8 cellular contexts compared by ENCODE assay signal in the genomic region with DNA sequence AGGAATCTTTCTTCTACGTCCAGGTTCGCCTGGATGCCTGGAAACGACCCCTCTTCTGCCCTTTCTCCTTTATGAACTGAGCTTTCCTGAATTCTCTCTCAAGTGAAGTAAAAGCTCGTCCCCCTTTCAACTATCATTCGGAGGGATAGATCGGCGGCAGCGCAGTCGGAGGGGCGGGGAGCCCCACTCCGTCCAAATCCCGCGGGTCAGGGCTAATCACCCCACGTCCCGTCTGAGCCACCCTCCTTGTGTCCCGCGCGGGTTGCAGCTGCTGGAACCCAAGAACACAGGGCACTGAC. TPM values are rescaled to one million over a fixed set of nuclear protein-coding genes. Genes with fewer than 3 reads are reported as not detected.
DNase-seq lines count a peak whose midpoint lies in the region; TF ChIP-seq lines count a peak whose summit lies in the region.

No MANE protein-coding gene starts in this region.

- peak overlapping the region; percentile 31 for H3K27ac ChIP-seq in PC-9
- peak overlapping the region; percentile 80 to 91 (median 86) for H3K27ac ChIP-seq in esophagus muscularis mucosa (replicated peaks in 1 of 4)
- H3K27ac ChIP-seq in osteoblast (ENCODE audit: low read depth, low read length): peak overlapping the region; percentile 83

- H3K27ac Mint-ChIP-seq in activated CD4-positive, alpha-beta T cell treated with anti-CD3 and anti-CD28 coated beads, Interleukin-2, amount 10 ng/mL, durations not matched to agents 7 days and 5 days: peak overlapping the region; percentile 94

- no peaks in the 10 kb centered on the region for H3K36me3 ChIP-seq in PC-9 (ENCODE audit: low read depth)
- no peaks in the 10 kb centered on the region for H3K36me3 ChIP-seq in esophagus muscularis mucosa
- H3K36me3 ChIP-seq in osteoblast (ENCODE audit: insufficient read depth, low read length): no peaks in the 10 kb centered on the region

- H3K9me2 ChIP-seq in PC-9 (ENCODE audit: insufficient read depth): no peaks in the 10 kb centered on the region

- peak overlapping the region; percentile 98 for H2AFZ ChIP-seq in PC-9
- H2AFZ ChIP-seq in osteoblast (ENCODE audit: low read length): peak overlapping the region; percentile 99

- peak overlapping the region; percentile 96 for H3K4me3 Mint-ChIP-seq in activated CD4-positive, alpha-beta T cell treated with anti-CD3 and anti-CD28 coated beads, Interleukin-2, amount 10 ng/mL, durations not matched to agents 7 days and 5 days

- TF ChIP-seq EP300 in esophagus muscularis mucosa (IDR thresholded peaks at IDR 0.05): no peak

- peaks cover 48% of the 10 kb centered on the region for H3K4me1 Mint-ChIP-seq in activated CD4-positive, alpha-beta T cell treated with anti-CD3 and anti-CD28 coated beads, Interleukin-2, amount 10 ng/mL, durations not matched to agents 7 days and 5 days

- TSS peak; percentile 81 for BruUV-seq in PC-9 (replicated peaks; lab: Mats Ljungman, UMichigan)

- H3K9me3 Mint-ChIP-seq in activated CD4-positive, alpha-beta T cell treated with anti-CD3 and anti-CD28 coated beads, Interleukin-2, amount 10 ng/mL, durations not matched to agents 7 days and 5 days: no peaks in the 10 kb centered on the region

- H3K79me2 ChIP-seq in PC-9 (ENCODE audit: low read depth) (no peaks in the 10 kb centered on the region), osteoblast (ENCODE audit: insufficient read depth, low read length) (peaks cover 11% of the 10 kb centered on the region)

- H3K4me1 ChIP-seq in PC-9 (replicated peaks; ENCODE audit: insufficient read depth) (peaks cover 17% of the 10 kb centered on the region), esophagus muscularis mucosa (peaks cover 12 to 26% (median 22%) of the 10 kb centered on the region in 4 donors), osteoblast (ENCODE audit: insufficient read depth, low read length) (peaks cover 29% of the 10 kb centered on the region)

- H3K9me3 ChIP-seq in PC-9 (ENCODE audit: insufficient read depth, low read depth) (no peaks in the 10 kb centered on the region; the same call in 1 of the 2 replicates), esophagus muscularis mucosa (no peaks in the 10 kb centered on the region), osteoblast (ENCODE audit: low read depth, low read length) (no peaks in the 10 kb centered on the region)

- H3K4me3 ChIP-seq in PC-9 (peak overlapping the region; percentile 76), esophagus muscularis mucosa (peak overlapping the region; percentile 77 to 91 (median 86)), osteoblast (ENCODE audit: insufficient read depth, low read length) (peak overlapping the region; percentile 96)

- TF ChIP-seq POLR2A in esophagus muscularis mucosa (IDR thresholded peaks at IDR 0.05; ENCODE audit: low read depth): no peak

- H3K27me3 ChIP-seq in PC-9 (ENCODE audit: insufficient read depth, low read depth) (no peaks in the 10 kb centered on the region), esophagus muscularis mucosa (no peaks in the 10 kb centered on the region), osteoblast (ENCODE audit: insufficient read depth, low read length) (no peaks in the 10 kb centered on the region)

- 0% methylated on average over 11 of the region's 18 CpGs for WGBS in esophagus muscularis mucosa

- no peak for TF ChIP-seq CTCF in PC-9 (conservative IDR thresholded peaks at IDR 0.05)
- no peak for TF ChIP-seq CTCF in esophagus muscularis mucosa (IDR thresholded peaks at IDR 0.05)
- no peak for TF ChIP-seq CTCF in osteoblast (IDR thresholded peaks at IDR 0.05; ENCODE audit: extremely low read depth, low read depth, low read length)
- no peak for TF ChIP-seq CTCF in GM20000 (IDR thresholded peaks at IDR 0.05; ENCODE audit: extremely low read depth, missing control alignments)

- no peaks in the 10 kb centered on the region for H3K27me3 Mint-ChIP-seq in activated CD4-positive, alpha-beta T cell treated with anti-CD3 and anti-CD28 coated beads, Interleukin-2, amount 10 ng/mL, durations not matched to agents 7 days and 5 days

- no peak for DNase-seq in activated CD4-positive, alpha-beta T cell treated with anti-CD3 and anti-CD28 coated beads, Interleukin-2, amount 10 ng/mL, durations not matched to agents 7 days and 5 days
- no peak for DNase-seq in activated CD4-positive, alpha-beta T cell treated with anti-CD3 and anti-CD28 coated beads, Interleukin-2, amount 50 U/mL, for 48 hours
- DNase-seq in PC-9 (no peak), esophagus muscularis mucosa (ENCODE audit: extremely low spot score) (no peak), osteoblast (ENCODE audit: insufficient read length, low spot score, missing footprints) (no peak), GOT3 (lab: John Stamatoyannopoulos, UW) (no peak), GM20000 (ENCODE audit: low spot score) (no peak), NCI-H1694 (lab: John Stamatoyannopoulos, UW) (no peak)

- H4K20me1 ChIP-seq in PC-9 (ENCODE audit: insufficient read depth) (no peaks in the 10 kb centered on the region), osteoblast (ENCODE audit: insufficient read depth, low read length) (no peaks in the 10 kb centered on the region)

- intact Hi-C loops in PC-9 (cut with micrococcal nuclease; ENCODE audit: unreplicated experiment) (loop anchor here (5.0 to 10.0 kb wide), 3 partner anchors 441 to 838 kb away; partner anchors contain the start of gene ANTXR1), esophagus muscularis mucosa (cut with DNase I) (loop anchor here (5.0 kb wide), 2 partner anchors 366 to 461 kb away; no protein-coding TSS in a partner anchor)

- POLR2A ChIA-PET in activated CD4-positive, alpha-beta T cell treated with anti-CD3 and anti-CD28 coated beads, Interleukin-2, amount 10 ng/mL, durations not matched to agents 7 days and 5 days (lab: Charles Lee): interaction anchor here (1.1 kb wide), 1 partner anchor 248 kb away, joined by 3 read pairs; no protein-coding TSS in a partner anchor
- POLR2A ChIA-PET in PC-9 (lab: Charles Lee; ENCODE audit: unreplicated experiment): interaction anchor here (0.5 to 0.7 kb wide), 5 partner anchors 21 to 522 kb away, joined by 3 to 7 read pairs (median 4); no protein-coding TSS in a partner anchor

- no peaks in the 10 kb centered on the region for H3F3A ChIP-seq in PC-9 (ENCODE audit: insufficient read depth, low read depth)

- CTCF ChIA-PET in activated CD4-positive, alpha-beta T cell treated with anti-CD3 and anti-CD28 coated beads, Interleukin-2, amount 10 ng/mL, durations not matched to agents 7 days and 5 days (lab: Charles Lee): interaction anchor here (1.1 to 2.2 kb wide), 5 partner anchors 11 to 458 kb away, joined by 3 to 9 read pairs (median 4); no protein-coding TSS in a partner anchor
- CTCF ChIA-PET in PC-9 (lab: Charles Lee): interaction anchor here (0.6 to 0.7 kb wide), 4 partner anchors 21 to 599 kb away, joined by 3 to 9 read pairs (median 6); partner anchors contain the start of gene ANTXR1

- H3K36me3 Mint-ChIP-seq in activated CD4-positive, alpha-beta T cell treated with anti-CD3 and anti-CD28 coated beads, Interleukin-2, amount 10 ng/mL, durations not matched to agents 7 days and 5 days (ENCODE audit: low read depth): peaks cover 10% of the 10 kb centered on the region

- H3K4me2 ChIP-seq in PC-9 (peak overlapping the region; percentile 88), osteoblast (ENCODE audit: insufficient read depth, low read length) (peak overlapping the region; percentile 96)

RNA-seq across cellular contexts. Expression of gene FBXO48, which starts 0.4 kb away (rescaled TPM):
- 1 to 10 TPM; 2.8 to 3.7 TPM for total RNA-seq in activated CD4-positive, alpha-beta T cell treated with anti-CD3 and anti-CD28 coated beads, Interleukin-2, amount 10 ng/mL, durations not matched to agents 7 days and 5 days
- total RNA-seq in PC-9 (2021): 1.2 and 1.6 TPM in 2 replicates
- under 1 TPM; 0.33 to 0.83 (median 0.59) TPM for total RNA-seq in esophagus muscularis mucosa
- 0.72 and 0.88 TPM in 2 replicates for total RNA-seq in osteoblast

RNA-seq across cellular contexts. Expression of gene APLF, which starts 0.7 kb away (rescaled TPM):
- total RNA-seq in activated CD4-positive, alpha-beta T cell treated with anti-CD3 and anti-CD28 coated beads, Interleukin-2, amount 10 ng/mL, durations not matched to agents 7 days and 5 days: 1 to 10 TPM; 2.7 to 3.7 TPM
- total RNA-seq in PC-9 (2021) (3.9 and 4.5 TPM in 2 replicates), esophagus muscularis mucosa (10 to 100 TPM in 3 of 4 donors, 1 to 10 TPM in 1; 7.6 to 12.1 (median 10.9) TPM), osteoblast (10.0 and 10.5 TPM in 2 replicates)

Comparison
In these comparisons a context has a peak if more than half of its experiments do, and no peak if none do; other contexts are left out.
1. H3K27ac ChIP-seq: peak in every context shown above with its lines; median percentile 86 in esophagus muscularis mucosa; 83 in osteoblast; 31 in PC-9.